8 cellular contexts compared by ENCODE assay signal in the genomic region with DNA sequence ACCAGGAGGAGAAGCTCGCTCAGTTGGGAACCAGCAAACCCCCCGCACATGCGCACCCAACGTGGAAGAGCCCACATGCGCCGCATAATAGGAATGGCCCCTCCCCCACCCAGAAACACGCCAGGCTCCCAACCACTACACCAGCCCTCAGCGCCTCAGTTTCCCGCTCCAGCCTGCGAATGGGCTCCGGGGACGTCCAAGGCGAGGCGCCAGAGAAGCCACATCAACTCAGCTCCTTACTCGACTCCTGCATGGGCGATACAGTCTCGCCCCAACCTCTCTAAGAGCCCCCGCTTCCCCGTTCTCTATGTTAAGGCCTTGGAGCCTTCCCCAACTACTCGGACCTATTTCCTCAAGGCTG. TPM values are rescaled to one million over a fixed set of nuclear protein-coding genes. Genes with fewer than 3 reads are reported as not detected.
DNase-seq lines count a peak whose midpoint lies in the region; ATAC-seq and TF ChIP-seq lines count a peak whose summit lies in the region.

No MANE protein-coding gene starts in this region.

- DNase-seq in Ammon's horn (ENCODE audit: low spot score) (peak; percentile 78), NCI-H146 (lab: John Stamatoyannopoulos, UW) (peak; percentile 82), T1000 (lab: John Stamatoyannopoulos, UW) (peak; percentile 36)

- H3K4me3 ChIP-seq in iPS-18c (ENCODE audit: insufficient read depth, low read depth, low read length) (peak overlapping the region; percentile 90), skin epidermis (peak overlapping the region; percentile 79 to 98 (median 92))

- H3K9me3 Mint-ChIP-seq in brain = peaks cover 0 to 15% (median 0%) of the 10 kb centered on the region in 5 experiments

- peaks cover 73% of the 10 kb centered on the region for H3K4me1 Mint-ChIP-seq in brain

- H3K4me3 Mint-ChIP-seq in brain = peak overlapping the region; percentile 98 to 100 (median 100)

- H3K36me3 Mint-ChIP-seq in brain = peaks cover 55% of the 10 kb centered on the region

- peak overlapping the region; percentile 100 for H3K27ac Mint-ChIP-seq in brain

- ATAC-seq in GM21528 (IDR thresholded peaks at IDR 0.05; ENCODE audit: low FRiP score, unreplicated experiment) = peak; percentile 6
- ATAC-seq in HG02798 (IDR thresholded peaks at IDR 0.05; ENCODE audit: poor library complexity, unreplicated experiment) = no peak

- TF ChIP-seq CTCF in brain (conservative IDR thresholded peaks at IDR 0.05) = no peak

- no peaks in the 10 kb centered on the region for H3K9me3 ChIP-seq in iPS-18c (ENCODE audit: control insufficient read depth, insufficient read depth, low read length)

- H3K27ac ChIP-seq in skin epidermis = peak overlapping the region; percentile 67 to 98 (median 97)

- H3K27me3 Mint-ChIP-seq in brain = peaks cover 18% of the 10 kb centered on the region

RNA-seq across cellular contexts. Expression of gene SRSF1, which starts 0.5 kb away (rescaled TPM):
- 124 TPM for polyA plus RNA-seq in brain (ENCODE audit: insufficient read depth, low read depth, low replicate concordance)

RNA-seq across cellular contexts. Expression of gene VEZF1, which starts 18.5 kb away (rescaled TPM):
- polyA plus RNA-seq in brain (ENCODE audit: insufficient read depth, low read depth, low replicate concordance) = 72.5 TPM

RNA-seq across cellular contexts. Expression of gene CUEDC1, which starts 51.3 kb away (rescaled TPM):
- polyA plus RNA-seq in brain (ENCODE audit: insufficient read depth, low read depth, low replicate concordance) = 97.8 TPM
